15 cellular contexts compared by ENCODE assay signal in genomic region chr6:149249370-149250357, GRCh38.
A peak's percentile ranks its signal among the peaks of the same experiment; 100 is the strongest.
DNase-seq lines count a peak whose midpoint lies in the region; ATAC-seq, FAIRE-seq and TF ChIP-seq lines count a peak whose summit lies in the region.
"Had no signal": no experiment of that assay in that cellular context is flagged by ENCODE, and none has a peak within 500 bp of the region (broad histone marks: within the 10 kb centered on the region; RNA-seq: fewer than 3 reads in every experiment).

No MANE protein-coding gene starts in this region.

- peak overlapping the region; percentile 52 for H3K27ac Mint-ChIP-seq in activated CD4-positive, alpha-beta T cell treated with anti-CD3 and anti-CD28 coated beads, Interleukin-2, amount 10 ng/mL, durations not matched to agents 7 days and 5 days
- no peak overlapping the region for H3K27ac Mint-ChIP-seq in activated CD4-positive, alpha-beta T cell treated with anti-CD3 and anti-CD28 coated beads for 36 hours

- peak; percentile 52 for FAIRE-seq in K562 (lab: Jason Lieb, UNC)
- FAIRE-seq: GM18507 had no signal

- H3K4me1 ChIP-seq in K562 (replicated peaks in 1 of 2; ENCODE audit: control insufficient read depth in 2 of 2, insufficient read depth in 2 of 2, low read length in 2 of 2) = peaks cover 0 to 10% of the 10 kb centered on the region in 2 experiments; a peak in 3 of 5 replicates
- peaks cover 0 to 4% of the 10 kb centered on the region in 2 donors for H3K4me1 ChIP-seq in neuronal stem cell (ENCODE audit: control insufficient read depth in 2 of 2, insufficient read depth in 1 of 2, low read depth in 1 of 2, low read length in 2 of 2)
- no peaks in the 10 kb centered on the region for H3K4me1 ChIP-seq in foreskin keratinocyte
- H3K4me1 ChIP-seq in tibial artery = no peaks in the 10 kb centered on the region
- H3K4me1 ChIP-seq: ascending aorta, sigmoid colon, uterus had no signal

- no peaks in the 10 kb centered on the region for H4K20me1 ChIP-seq in K562 (replicated peaks; ENCODE audit: control insufficient read depth, insufficient read depth, low read length)

- no peaks in the 10 kb centered on the region for H3K9me1 ChIP-seq in K562 (ENCODE audit: control insufficient read depth, insufficient read depth, low read length)

- CTCF ChIA-PET in activated CD4-positive, alpha-beta T cell treated with anti-CD3 and anti-CD28 coated beads, Interleukin-2, amount 10 ng/mL, durations not matched to agents 7 days and 5 days (lab: Charles Lee) = interaction anchor here (1.0 to 1.4 kb wide), 3 partner anchors 8 to 118 kb away, joined by 3 to 4 read pairs (median 3); no protein-coding TSS in a partner anchor
- CTCF ChIA-PET in activated CD4-positive, alpha-beta T cell treated with anti-CD3 and anti-CD28 coated beads for 36 hours (lab: Charles Lee) = interaction anchor here (0.9 kb wide), 1 partner anchor 9 kb away, joined by 4 read pairs; no protein-coding TSS in a partner anchor
- CTCF ChIA-PET in K562 (lab: Yijun Ruan, JAX; ENCODE audit: low intra/inter-chr PET ratio) = no interaction called here

- H3K9me3 ChIP-seq in K562 (replicated peaks; ENCODE audit: control insufficient read depth, insufficient read depth, low read depth, low read length) (no peaks in the 10 kb centered on the region), neuronal stem cell (replicated peaks in 1 of 2; ENCODE audit: control insufficient read depth in 2 of 2, insufficient read depth in 1 of 2, low read depth in 1 of 2, low read length in 2 of 2) (no peaks in the 10 kb centered on the region), tibial artery (no peaks in the 10 kb centered on the region)
- H3K9me3 ChIP-seq: ascending aorta, sigmoid colon, uterus had no signal

- H3K9ac ChIP-seq in K562 (ENCODE audit: insufficient read depth in 1 of 2, low read depth in 2 of 2, low read length in 2 of 2) (no peak overlapping the region), neuronal stem cell (ENCODE audit: low read depth, low read length, poor library complexity) (no peak overlapping the region)

- H2AFZ ChIP-seq in K562 (ENCODE audit: low read depth, low read length) (no peak overlapping the region), neuronal stem cell (ENCODE audit: low read length) (peak overlapping the region; percentile 18)

- no peak overlapping the region for H2BK5ac ChIP-seq in neuronal stem cell (ENCODE audit: low read length)

- H3K36me3 ChIP-seq in K562 (ENCODE audit: control insufficient read depth, insufficient read depth, low read length) (no peaks in the 10 kb centered on the region), neuronal stem cell (replicated peaks in 1 of 2; ENCODE audit: control insufficient read depth in 2 of 2, insufficient read depth in 2 of 2, low read length in 2 of 2) (no peaks in the 10 kb centered on the region), tibial artery (no peaks in the 10 kb centered on the region)
- H3K36me3 ChIP-seq: ascending aorta, sigmoid colon, uterus, WERI-Rb-1 had no signal

- H2BK120ac ChIP-seq in neuronal stem cell (ENCODE audit: low read depth, low read length) = no peak overlapping the region

- no peak for ATAC-seq in activated CD4-positive, alpha-beta T cell treated with anti-CD3 and anti-CD28 coated beads for 36 hours
- ATAC-seq in K562 = no peak
- no peak for ATAC-seq in foreskin keratinocyte
- ATAC-seq in HG03520 (IDR thresholded peaks at IDR 0.05; ENCODE audit: unreplicated experiment) = no peak

- H2BK12ac ChIP-seq in neuronal stem cell (ENCODE audit: low read length) = peak overlapping the region; percentile 30

- no peak overlapping the region for H3K18ac ChIP-seq in neuronal stem cell (ENCODE audit: low read length)

- H3K36me3 Mint-ChIP-seq in activated CD4-positive, alpha-beta T cell treated with anti-CD3 and anti-CD28 coated beads, Interleukin-2, amount 10 ng/mL, durations not matched to agents 7 days and 5 days (ENCODE audit: low read depth) = peaks cover 2% of the 10 kb centered on the region
- no peaks in the 10 kb centered on the region for H3K36me3 Mint-ChIP-seq in activated CD4-positive, alpha-beta T cell treated with anti-CD3 and anti-CD28 coated beads for 36 hours (ENCODE audit: low read depth)

- no peak for TF ChIP-seq RAD21 in K562 (CRISPR knock-in tag; conservative IDR thresholded peaks at IDR 0.05 in 1 of 2, IDR thresholded peaks at IDR 0.05 in 1 of 2)

- TF ChIP-seq POLR2A in K562 (conservative IDR thresholded peaks at IDR 0.05) = no peak

- no peaks in the 10 kb centered on the region for H3K27me3 Mint-ChIP-seq in activated CD4-positive, alpha-beta T cell treated with anti-CD3 and anti-CD28 coated beads, Interleukin-2, amount 10 ng/mL, durations not matched to agents 7 days and 5 days
- H3K27me3 Mint-ChIP-seq in activated CD4-positive, alpha-beta T cell treated with anti-CD3 and anti-CD28 coated beads for 36 hours = no peaks in the 10 kb centered on the region

- H3K79me2 ChIP-seq in K562 (ENCODE audit: control insufficient read depth, insufficient read depth, low read length) = no peaks in the 10 kb centered on the region

- H3K14ac ChIP-seq in neuronal stem cell (ENCODE audit: low read length) = no peak overlapping the region

- H3K27ac ChIP-seq in K562 (ENCODE audit: extremely low read depth, low read depth, low read length) = no peak overlapping the region
- no peak overlapping the region for H3K27ac ChIP-seq in neuronal stem cell (replicated peaks; ENCODE audit: low read length)
- no peak overlapping the region for H3K27ac ChIP-seq in foreskin keratinocyte
- H3K27ac ChIP-seq in tibial artery = no peak overlapping the region
- H3K27ac ChIP-seq: ascending aorta, sigmoid colon, uterus, WERI-Rb-1 had no signal

- H3K23ac ChIP-seq in neuronal stem cell (ENCODE audit: low read depth, low read length, poor library complexity) = no peak overlapping the region

- in situ Hi-C loops in KBM-7 (cut with MboI; ENCODE audit: low pct_unique_long_range_greater_than_20kb, low sequenced_read_pairs) = no loop called here
- in situ Hi-C loops in K562 (cut with MboI) = no loop called here

- no peak overlapping the region for H4K8ac ChIP-seq in neuronal stem cell (ENCODE audit: low read depth, low read length)

- POLR2A ChIA-PET in activated CD4-positive, alpha-beta T cell treated with anti-CD3 and anti-CD28 coated beads, Interleukin-2, amount 10 ng/mL, durations not matched to agents 7 days and 5 days (lab: Charles Lee) = no interaction called here
- POLR2A ChIA-PET in activated CD4-positive, alpha-beta T cell treated with anti-CD3 and anti-CD28 coated beads for 36 hours (lab: Charles Lee) = no interaction called here
- POLR2A ChIA-PET in K562 (lab: Yijun Ruan, JAX) = interaction anchor here (0.9 kb wide), 1 partner anchor 29 kb away, joined by 4 read pairs; no protein-coding TSS in a partner anchor

- H3K4ac ChIP-seq in neuronal stem cell (ENCODE audit: low read length) = no peak overlapping the region

- WGBS in K562 (ENCODE audit: insufficient coverage, low coverage, missing lambda C conversion rate) = 17% methylated on average over 6 of the region's 6 CpGs
- no CpG with 5 or more reads among the region's 6 CpGs for WGBS in neuronal stem cell (ENCODE audit: extremely low coverage in 2 of 2, insufficient read length in 2 of 2, insufficient replicate concordance in 1 of 2), 2 donors

- H3K4me3 ChIP-seq in K562 (no peak overlapping the region), neuronal stem cell (ENCODE audit: low read length in 2 of 2) (no peak overlapping the region), tibial artery (no peak overlapping the region)
- H3K4me3 ChIP-seq: ascending aorta, sigmoid colon, uterus had no signal

- H2AK5ac ChIP-seq in neuronal stem cell (ENCODE audit: low read depth, low read length) = no peak overlapping the region

- H3K4me2 ChIP-seq in K562 (ENCODE audit: insufficient read depth, low read length) = no peak overlapping the region
- no peak overlapping the region for H3K4me2 ChIP-seq in neuronal stem cell (ENCODE audit: insufficient read depth, low read length, poor library complexity, severe bottlenecking)

- intact Hi-C loops in activated CD4-positive, alpha-beta T cell treated with anti-CD3 and anti-CD28 coated beads for 36 hours (cut with DNase I, micrococcal nuclease) = no loop called here
- intact Hi-C loops in K562 (cut with micrococcal nuclease) (no loop called here), tibial artery (cut with DNase I; ENCODE audit: low total_unique reads) (no loop called here)

- peaks cover 7 to 17% of the 10 kb centered on the region in 2 experiments; a peak in 3 of 5 replicates for H3K27me3 ChIP-seq in K562 (ENCODE audit: control insufficient read depth in 2 of 2, insufficient read depth in 2 of 2, low read length in 2 of 2)
- peaks cover 0 to 3% (median 0%) of the 10 kb centered on the region in 3 experiments for H3K27me3 ChIP-seq in neuronal stem cell (ENCODE audit: control insufficient read depth in 3 of 3, insufficient read depth in 3 of 3, low read depth in 1 of 3, low read length in 3 of 3)
- H3K27me3 ChIP-seq in foreskin keratinocyte = no peaks in the 10 kb centered on the region
- H3K27me3 ChIP-seq in tibial artery = peaks cover 0 to 6% of the 10 kb centered on the region in 2 donors
- H3K27me3 ChIP-seq: ascending aorta, sigmoid colon, uterus had no signal

- no peak overlapping the region for H2BK15ac ChIP-seq in neuronal stem cell (ENCODE audit: low read length)

- DNase-seq in activated CD4-positive, alpha-beta T cell treated with anti-CD3 and anti-CD28 coated beads, Interleukin-2, amount 10 ng/mL, durations not matched to agents 7 days and 5 days = no peak
- no peak for DNase-seq in activated CD4-positive, alpha-beta T cell treated with anti-CD3 and anti-CD28 coated beads for 36 hours
- DNase-seq in KBM-7 (peak; percentile 22), K562 (ENCODE audit: extremely low read depth in 1 of 4, low spot score in 3 of 4) (no peak), neuronal stem cell (ENCODE audit: low spot score) (no peak), foreskin keratinocyte (no peak), tibial artery (no peak)
- DNase-seq: NCI-H2227 treated with DMSO at 0.1 percent for 48 hours; sigmoid colon; stimulated activated CD4-positive, alpha-beta T cell treated with anti-CD3 and anti-CD28 coated beads, Interleukin-4, amount 100 ng/mL, for 1 hour; uterus; WERI-Rb-1 had no signal

- no peaks in the 10 kb centered on the region for H3K79me1 ChIP-seq in neuronal stem cell (ENCODE audit: low read depth, low read length)

- H3K9me3 Mint-ChIP-seq in activated CD4-positive, alpha-beta T cell treated with anti-CD3 and anti-CD28 coated beads, Interleukin-2, amount 10 ng/mL, durations not matched to agents 7 days and 5 days = peaks cover 18% of the 10 kb centered on the region
- peaks cover 3% of the 10 kb centered on the region for H3K9me3 Mint-ChIP-seq in activated CD4-positive, alpha-beta T cell treated with anti-CD3 and anti-CD28 coated beads for 36 hours (ENCODE audit: low read depth)

- H4K91ac ChIP-seq in neuronal stem cell (ENCODE audit: low read depth, low read length, poor library complexity) = no peak overlapping the region

- no peak for TF ChIP-seq CTCF in K562 (IDR thresholded peaks at IDR 0.05 in 2 of 3, conservative IDR thresholded peaks at IDR 0.05 in 1 of 3; ENCODE audit: insufficient read depth in 2 of 3, low read depth in 1 of 3, low read length in 3 of 3)
- TF ChIP-seq CTCF in foreskin keratinocyte (conservative IDR thresholded peaks at IDR 0.05) = no peak
- no peak for TF ChIP-seq CTCF in tibial artery (IDR thresholded peaks at IDR 0.05)

- BruUV-seq in K562 (replicated peaks; lab: Mats Ljungman, UMichigan) = no TSS peak

- H3K4me1 Mint-ChIP-seq in activated CD4-positive, alpha-beta T cell treated with anti-CD3 and anti-CD28 coated beads, Interleukin-2, amount 10 ng/mL, durations not matched to agents 7 days and 5 days = peaks cover 40% of the 10 kb centered on the region
- peaks cover 24% of the 10 kb centered on the region for H3K4me1 Mint-ChIP-seq in activated CD4-positive, alpha-beta T cell treated with anti-CD3 and anti-CD28 coated beads for 36 hours

- TF ChIP-seq EP300 in K562 (IDR thresholded peaks at IDR 0.05; ENCODE audit: low read length) = no peak

- H3K4me3 Mint-ChIP-seq in activated CD4-positive, alpha-beta T cell treated with anti-CD3 and anti-CD28 coated beads, Interleukin-2, amount 10 ng/mL, durations not matched to agents 7 days and 5 days = no peak overlapping the region
- no peak overlapping the region for H3K4me3 Mint-ChIP-seq in activated CD4-positive, alpha-beta T cell treated with anti-CD3 and anti-CD28 coated beads for 36 hours
